ENCODE assay signal across 8 cellular contexts in genomic region chr3:28347374-28348285, GRCh38. TPM values are rescaled to one million over a fixed set of nuclear protein-coding genes. Genes with fewer than 3 reads are reported as not detected.
DNase-seq lines count a peak whose midpoint lies in the region; ATAC-seq and TF ChIP-seq lines count a peak whose summit lies in the region.

No MANE protein-coding gene starts in this region.

- no peaks in the 10 kb centered on the region for H3K9me3 ChIP-seq in PC-3 (ENCODE audit: low read length)
- H3K9me3 ChIP-seq in mucosa of descending colon = peaks cover 3% of the 10 kb centered on the region

- ATAC-seq in PC-3 (no peak), mucosa of descending colon (no peak), GM21360 (IDR thresholded peaks at IDR 0.05; ENCODE audit: unreplicated experiment) (no peak)

- no peaks in the 10 kb centered on the region for H3K9me2 ChIP-seq in PC-3 (replicated peaks; ENCODE audit: low read length)

- no TSS peak for BruUV-seq in PC-3 (replicated peaks; lab: Mats Ljungman, UMichigan)

- H3K9ac ChIP-seq in PC-3 (ENCODE audit: low read length) = peak overlapping the region; percentile 89

- peaks cover 39% of the 10 kb centered on the region for H3K36me3 Mint-ChIP-seq in dendritic cell treated with granulocyte-macrophage colony-stimulating factor and Interleukin-4, amounts not matched to agents 40 ng/mL and 50 ng/mL, for 4 days (ENCODE audit: low read depth)

- H3K4me2 ChIP-seq in PC-3 (ENCODE audit: low read length) = peak overlapping the region; percentile 88

- intact Hi-C loops in PC-3 (cut with micrococcal nuclease) (no loop called here), mucosa of descending colon (cut with DNase I, micrococcal nuclease) (no loop called here)
- intact Hi-C loops in dendritic cell treated with granulocyte-macrophage colony-stimulating factor and Interleukin-4, amounts not matched to agents 40 ng/mL and 50 ng/mL, for 4 days (cut with micrococcal nuclease) = loop anchor here (1.0 to 2.0 kb wide), 2 partner anchors 29 to 103 kb away; no protein-coding TSS in a partner anchor

- H3K4me3 ChIP-seq in GM12865 (ENCODE audit: low read depth, low read length) = peak overlapping the region; percentile 95
- H3K4me3 ChIP-seq in PC-3 (ENCODE audit: low read length) = peak overlapping the region; percentile 85
- peak overlapping the region; percentile 91 for H3K4me3 ChIP-seq in mucosa of descending colon

- no peaks in the 10 kb centered on the region for H3K27me3 ChIP-seq in PC-3 (ENCODE audit: low read length)

- H3K79me2 ChIP-seq in PC-3 (ENCODE audit: low read length) = peaks cover 68% of the 10 kb centered on the region

- peak overlapping the region; percentile 91 for H2AFZ ChIP-seq in PC-3 (ENCODE audit: low read length)

- H3F3A ChIP-seq in PC-3 (ENCODE audit: low read length, unreplicated experiment) = no peaks in the 10 kb centered on the region

- peak overlapping the region; percentile 95 for H3K4me3 Mint-ChIP-seq in dendritic cell treated with granulocyte-macrophage colony-stimulating factor and Interleukin-4, amounts not matched to agents 40 ng/mL and 50 ng/mL, for 4 days

- H3K36me3 ChIP-seq in PC-3 (ENCODE audit: low read depth, low read length) = no peaks in the 10 kb centered on the region
- no peaks in the 10 kb centered on the region for H3K36me3 ChIP-seq in mucosa of descending colon (ENCODE audit: low read depth)

- CTCF ChIA-PET in PC-3 (lab: Charles Lee) = no interaction called here

- H3K27ac Mint-ChIP-seq in dendritic cell treated with granulocyte-macrophage colony-stimulating factor and Interleukin-4, amounts not matched to agents 40 ng/mL and 50 ng/mL, for 4 days = peak overlapping the region; percentile 100

- TF ChIP-seq CTCF in GM12865 (IDR thresholded peaks at IDR 0.05; ENCODE audit: insufficient read depth, low read depth, low read length, missing control alignments) = no peak
- TF ChIP-seq CTCF in PC-3 (conservative IDR thresholded peaks at IDR 0.05; ENCODE audit: low read depth, low read length) = no peak
- TF ChIP-seq CTCF in mucosa of descending colon (IDR thresholded peaks at IDR 0.05) = no peak

- H4K20me1 ChIP-seq in PC-3 (ENCODE audit: low read length) = peaks cover 19% of the 10 kb centered on the region

- peaks cover 44% of the 10 kb centered on the region for H3K4me1 Mint-ChIP-seq in dendritic cell treated with granulocyte-macrophage colony-stimulating factor and Interleukin-4, amounts not matched to agents 40 ng/mL and 50 ng/mL, for 4 days (ENCODE audit: low read depth)

- peaks cover 12% of the 10 kb centered on the region for H3K9me3 Mint-ChIP-seq in dendritic cell treated with granulocyte-macrophage colony-stimulating factor and Interleukin-4, amounts not matched to agents 40 ng/mL and 50 ng/mL, for 4 days

- H3K27ac ChIP-seq in PC-3 (ENCODE audit: low read length) = peak overlapping the region; percentile 84

- DNase-seq in GM12865 (ENCODE audit: low read depth) (no peak), PC-3 (peak; percentile 13), mucosa of descending colon (peak in 1 of 3 donors; percentile 9), T1000 (lab: John Stamatoyannopoulos, UW) (no peak), AG08396 (ENCODE audit: low spot score) (no peak), NCI-H446 (lab: John Stamatoyannopoulos, UW) (no peak)

- POLR2A ChIA-PET in PC-3 (lab: Charles Lee; ENCODE audit: unreplicated experiment) = no interaction called here

- H3K4me1 ChIP-seq in PC-3 (ENCODE audit: insufficient read depth, low read length) = peaks cover 34% of the 10 kb centered on the region
- H3K4me1 ChIP-seq in mucosa of descending colon (ENCODE audit: low read depth) = peaks cover 25% of the 10 kb centered on the region

- no peaks in the 10 kb centered on the region for H3K27me3 Mint-ChIP-seq in dendritic cell treated with granulocyte-macrophage colony-stimulating factor and Interleukin-4, amounts not matched to agents 40 ng/mL and 50 ng/mL, for 4 days

RNA-seq across cellular contexts. Expression of gene ZCWPW2, which starts 0.9 kb away (rescaled TPM):
- total RNA-seq in PC-3 (2014; rRNA removed) (not detected in 2 replicates), mucosa of descending colon (1 to 10 TPM in 1 of 3 donors, under 1 TPM in 2; 0.55 to 1.7 (median 0.90) TPM)

RNA-seq across cellular contexts. Expression of gene AZI2, which starts 1.0 kb away (rescaled TPM):
- total RNA-seq in PC-3 (2014; rRNA removed) = 36.3 and 40.4 TPM in 2 replicates
- 10 to 100 TPM; 50.4 to 61.6 (median 55.3) TPM for total RNA-seq in mucosa of descending colon
